ENCODE assay signal across 8 cellular contexts in the genomic region with DNA sequence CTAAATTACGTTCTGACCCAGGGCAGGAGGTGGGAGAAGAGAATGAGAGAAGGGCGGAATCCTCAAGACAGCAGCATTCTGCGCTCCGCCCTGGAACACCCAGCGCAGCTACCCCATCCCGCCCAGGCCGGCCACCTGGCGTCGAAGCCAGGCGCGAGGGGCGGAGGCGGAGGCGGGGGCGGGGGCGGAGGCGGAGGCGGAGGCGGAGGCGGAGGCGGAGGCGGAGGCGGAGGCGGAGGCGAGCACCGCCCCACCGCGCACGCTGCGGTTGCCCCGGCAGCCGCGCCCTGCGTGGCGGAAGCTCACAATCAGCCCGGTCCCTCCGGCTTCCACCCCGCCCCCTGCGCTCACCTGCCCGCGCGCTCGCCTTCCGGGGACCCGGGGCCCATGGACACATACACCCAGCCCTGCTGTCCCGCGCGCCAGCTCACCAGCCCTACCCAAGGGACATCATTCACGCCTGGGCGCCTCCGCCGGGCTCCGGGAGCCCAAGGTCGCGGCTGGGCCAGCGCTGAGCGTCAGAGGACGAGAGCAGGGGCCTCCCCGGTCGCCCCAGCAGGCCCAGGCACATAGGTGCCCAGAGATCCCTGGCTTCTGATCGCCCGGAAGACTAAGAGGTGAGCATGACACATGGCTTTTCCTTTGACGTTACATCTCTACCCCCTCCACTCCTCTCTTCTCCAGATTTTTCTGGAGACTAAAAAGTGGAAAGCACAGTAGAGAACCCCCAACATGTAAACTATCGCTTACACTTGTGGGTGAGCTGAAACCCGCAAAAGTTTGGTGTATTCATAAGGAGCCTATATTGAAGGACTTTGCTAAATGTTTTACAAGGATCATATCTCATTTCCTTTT. TPM values are rescaled to one million over a fixed set of nuclear protein-coding genes. Genes with fewer than 3 reads are reported as not detected.
DNase-seq lines count a peak whose midpoint lies in the region; ATAC-seq and TF ChIP-seq lines count a peak whose summit lies in the region.

Gene ANKEF1, plus strand, starts transcription at position 271 of the 855 bp plus-strand sequence. CDS start 3,315 bp downstream, outside the sequence.

- no peak for TF ChIP-seq CTCF in GM10248 (IDR thresholded peaks at IDR 0.05; ENCODE audit: control extremely low read depth, extremely low read depth, low read depth, missing control alignments)
- no peak for TF ChIP-seq CTCF in vagina (IDR thresholded peaks at IDR 0.05)

- intact Hi-C loops in right cardiac atrium (cut with DNase I), result no loop called here
- intact Hi-C loops in vagina (cut with DNase I), result no loop called here

- no peaks in the 10 kb centered on the region for H3K36me3 ChIP-seq in vagina

- no peak for TF ChIP-seq POLR2A in vagina (IDR thresholded peaks at IDR 0.05)

- DNase-seq in GM10248 (ENCODE audit: extremely low spot score) (peak; percentile 75), NCI-H1048 (lab: John Stamatoyannopoulos, UW) (peak; percentile 90), SW480 (ENCODE audit: low spot score) (peak; percentile 90), amniotic epithelial cell (ENCODE audit: low read depth) (peak; percentile 36), right cardiac atrium (peak; percentile 77 to 91 (median 91)), pulmonary artery endothelial cell (ENCODE audit: low read depth, low spot score) (peak; percentile 8), vagina (ENCODE audit: extremely low spot score in 2 of 2) (no peak)

- H3K27me3 ChIP-seq in right cardiac atrium (ENCODE audit: control insufficient read depth, insufficient read depth) (no peaks in the 10 kb centered on the region), vagina (no peaks in the 10 kb centered on the region)

- WGBS in right cardiac atrium, result 4% methylated on average over 65 of the region's 65 CpGs

- H3K4me1 ChIP-seq in right cardiac atrium (ENCODE audit: control insufficient read depth, insufficient read depth, low read length) (no peaks in the 10 kb centered on the region), vagina (peaks cover 6% of the 10 kb centered on the region)

- H3K27ac ChIP-seq in right cardiac atrium (ENCODE audit: low read length), result no peak within 1 kb of the TSS
- no peak within 1 kb of the TSS for H3K27ac ChIP-seq in vagina

- ATAC-seq in HG02588 (IDR thresholded peaks at IDR 0.05; ENCODE audit: unreplicated experiment) (peak; percentile 94), right cardiac atrium (peak; percentile 98 to 99)

- POLR2A ChIA-PET in GM10248 (lab: Yijun Ruan, JAX), result no interaction called here

- CTCF ChIA-PET in GM10248 (lab: Yijun Ruan, JAX), result interaction anchor here (1.1 kb wide), 2 partner anchors 18 to 21 kb away, joined by 3 read pairs; no protein-coding TSS in a partner anchor

- peak within 1 kb of the TSS; percentile 53 for H3K4me3 ChIP-seq in right cardiac atrium (ENCODE audit: low read length)
- peak within 1 kb of the TSS; percentile 68 to 71 for H3K4me3 ChIP-seq in vagina

- H3K9me3 ChIP-seq in right cardiac atrium (ENCODE audit: control insufficient read depth, low read length) (no peaks in the 10 kb centered on the region), vagina (no peaks in the 10 kb centered on the region)

RNA-seq across cellular contexts. Expression of gene ANKEF1, which starts in this region (rescaled TPM):
- total RNA-seq in right cardiac atrium, result 1 to 10 TPM; 2.1 to 2.9 (median 2.6) TPM
- 0.75 TPM for polyA plus RNA-seq in right cardiac atrium
- total RNA-seq in pulmonary artery endothelial cell, result 2.8 and 3.5 TPM in 2 replicates
- total RNA-seq in vagina, result 4.2 TPM

Comparison
In these comparisons a context has a peak if more than half of its experiments do, and no peak if none do; other contexts are left out.
1. DNase-seq: peak in GM10248 (single experiment), NCI-H1048 (single experiment), SW480 (single experiment), amniotic epithelial cell (single experiment), right cardiac atrium (3 of 3) and pulmonary artery endothelial cell (single experiment); none in vagina (0 of 2).